ENCODE assay signal across 30 cellular contexts in genomic region chr6:24439858-24440539, GRCh38.
"Had no signal": no experiment of that assay in that cellular context is flagged by ENCODE, and none has a peak within 500 bp of the region (broad histone marks: within the 10 kb centered on the region; RNA-seq: fewer than 3 reads in every experiment).

No MANE protein-coding gene starts in this region.

- H3K4me2 ChIP-seq: neural progenitor cell had no signal

- H3K4me1 ChIP-seq: left lung, lower lobe of right lung, neural progenitor cell, sigmoid colon, uterus had no signal

- H3K27ac Mint-ChIP-seq: activated CD4-positive, alpha-beta T cell treated with anti-CD3 and anti-CD28 coated beads for 36 hours; activated naive CD8-positive, alpha-beta T cell; activated T-cell treated with anti-CD3 and anti-CD28 coated beads, Interleukin-2, amount 50 U/mL, for 72 hours; dendritic cell treated with granulocyte-macrophage colony-stimulating factor and Interleukin-4, amounts not matched to agents 40 ng/mL and 50 ng/mL, for 4 days; natural killer cell; neural progenitor cell; stimulated activated effector memory CD8-positive, alpha-beta T cell treated with anti-CD3 and anti-CD28 coated beads, Interleukin-12 subunit alpha, Interleukin-12 subunit beta, amount 100 ng/mL, for 72 hours; stimulated activated naive CD8-positive, alpha-beta T cell treated with anti-CD3 and anti-CD28 coated beads, Interleukin-15, Interleukin-2, amounts not matched to agents 100 ng/mL and 50 ng/mL, for 24 hours had no signal

- H2AFZ ChIP-seq: neural progenitor cell had no signal

- H3K9me3 ChIP-seq: left lung, lower lobe of right lung, sigmoid colon, thoracic aorta, uterus had no signal

- H3K36me3 ChIP-seq: left lung, lower lobe of right lung, neural progenitor cell, uterus had no signal

- DNase-seq: activated CD4-positive, alpha-beta T cell treated with anti-CD3 and anti-CD28 coated beads for 36 hours; activated CD4-positive, CD25-positive, alpha-beta regulatory T cell; activated effector memory CD4-positive, alpha-beta T cell treated with Interleukin-2 at 50 U/mL for 16 hours; activated naive CD4-positive, alpha-beta T cell treated with Interleukin-2 at 50 U/mL for 16 hours; activated T-cell treated with anti-CD3 and anti-CD28 coated beads for 4 hours; activated T-cell treated with anti-CD3 and anti-CD28 coated beads, Interleukin-2, amount 50 U/mL, for 72 hours; anterior cingulate cortex; glutamatergic neuron; left lung; lower lobe of right lung; mesendoderm; natural killer cell; occipital lobe; retina; sigmoid colon; small intestine; stimulated activated CD4-positive, alpha-beta T cell treated with anti-CD3 and anti-CD28 coated beads, Interleukin-4, amount 100 ng/mL, for 24 hours; trophoblast cell; uterus had no signal

- H3K36me3 Mint-ChIP-seq: natural killer cell; stimulated activated effector memory CD8-positive, alpha-beta T cell treated with anti-CD3 and anti-CD28 coated beads, Interleukin-12 subunit alpha, Interleukin-12 subunit beta, amount 100 ng/mL, for 72 hours had no signal

- FAIRE-seq: bronchial epithelial cell, frontal cortex, islet of Langerhans, small intestine had no signal

- H3K27me3 ChIP-seq: left lung, neural progenitor cell, sigmoid colon, uterus had no signal

- H3K4me1 Mint-ChIP-seq: activated CD4-positive, alpha-beta T cell treated with anti-CD3 and anti-CD28 coated beads for 36 hours; central memory CD8-positive, alpha-beta T cell; natural killer cell; neural progenitor cell; stimulated activated effector memory CD8-positive, alpha-beta T cell treated with anti-CD3 and anti-CD28 coated beads, Interleukin-12 subunit alpha, Interleukin-12 subunit beta, amount 100 ng/mL, for 72 hours had no signal

- H3K27me3 Mint-ChIP-seq: activated CD4-positive, alpha-beta T cell treated with anti-CD3 and anti-CD28 coated beads for 36 hours; activated naive CD8-positive, alpha-beta T cell; central memory CD8-positive, alpha-beta T cell; dendritic cell treated with granulocyte-macrophage colony-stimulating factor and Interleukin-4, amounts not matched to agents 40 ng/mL and 50 ng/mL, for 4 days; stimulated activated naive CD8-positive, alpha-beta T cell treated with anti-CD3 and anti-CD28 coated beads, Interleukin-15, Interleukin-2, amounts not matched to agents 100 ng/mL and 50 ng/mL, for 24 hours had no signal

- ATAC-seq: activated CD4-positive, alpha-beta T cell treated with anti-CD3 and anti-CD28 coated beads for 36 hours; activated T-cell treated with anti-CD3 and anti-CD28 coated beads, Interleukin-2, amount 50 U/mL, for 72 hours; left lung; lower lobe of right lung; natural killer cell; stimulated activated effector memory CD8-positive, alpha-beta T cell treated with anti-CD3 and anti-CD28 coated beads, Interleukin-12 subunit alpha, Interleukin-12 subunit beta, amount 100 ng/mL, for 72 hours had no signal

- H3K9me3 Mint-ChIP-seq: activated T-cell treated with anti-CD3 and anti-CD28 coated beads, Interleukin-2, amount 50 U/mL, for 72 hours; central memory CD8-positive, alpha-beta T cell; dendritic cell treated with granulocyte-macrophage colony-stimulating factor and Interleukin-4, amounts not matched to agents 40 ng/mL and 50 ng/mL, for 4 days; natural killer cell; neural progenitor cell; stimulated activated effector memory CD8-positive, alpha-beta T cell treated with anti-CD3 and anti-CD28 coated beads, Interleukin-12 subunit alpha, Interleukin-12 subunit beta, amount 100 ng/mL, for 72 hours; stimulated activated naive CD8-positive, alpha-beta T cell treated with anti-CD3 and anti-CD28 coated beads, Interleukin-15, Interleukin-2, amounts not matched to agents 100 ng/mL and 50 ng/mL, for 24 hours had no signal

- H3K4me3 Mint-ChIP-seq: activated CD4-positive, alpha-beta T cell treated with anti-CD3 and anti-CD28 coated beads for 36 hours; activated naive CD8-positive, alpha-beta T cell; activated T-cell treated with anti-CD3 and anti-CD28 coated beads, Interleukin-2, amount 50 U/mL, for 72 hours; central memory CD8-positive, alpha-beta T cell; dendritic cell treated with granulocyte-macrophage colony-stimulating factor and Interleukin-4, amounts not matched to agents 40 ng/mL and 50 ng/mL, for 4 days; natural killer cell; neural progenitor cell; stimulated activated effector memory CD8-positive, alpha-beta T cell treated with anti-CD3 and anti-CD28 coated beads, Interleukin-12 subunit alpha, Interleukin-12 subunit beta, amount 100 ng/mL, for 72 hours; stimulated activated naive CD8-positive, alpha-beta T cell treated with anti-CD3 and anti-CD28 coated beads, Interleukin-15, Interleukin-2, amounts not matched to agents 100 ng/mL and 50 ng/mL, for 24 hours had no signal

- H3K4me3 ChIP-seq: left lung, lower lobe of right lung, neural progenitor cell, sigmoid colon, thoracic aorta, uterus had no signal

- H3K9ac ChIP-seq: neural progenitor cell had no signal

- H3K27ac ChIP-seq: epithelial cell of prostate, left lung, lower lobe of right lung, neural progenitor cell, sigmoid colon, thoracic aorta, uterus had no signal
